Comparison of ENCODE assay signal across 9 cellular contexts in the genomic region with DNA sequence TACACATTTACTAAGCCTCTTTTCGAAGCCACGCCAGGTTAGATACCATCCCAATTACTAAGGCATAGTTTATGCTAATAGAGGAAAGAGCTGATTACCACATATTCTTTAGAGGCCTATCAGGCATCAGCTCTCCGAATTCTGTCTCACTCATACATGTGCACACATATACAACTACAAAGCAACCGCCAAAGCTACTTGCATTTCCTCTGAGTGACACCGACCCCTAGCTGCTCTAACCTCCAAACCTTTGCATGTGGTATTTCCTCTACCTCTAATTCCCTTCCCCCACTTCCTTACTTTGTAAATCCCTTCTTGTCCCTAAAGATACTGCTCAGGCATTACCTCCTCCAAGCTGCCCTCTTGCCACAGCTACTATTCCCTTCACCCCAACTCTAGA.
DNase-seq lines count a peak whose midpoint lies in the region; ATAC-seq, FAIRE-seq and TF ChIP-seq lines count a peak whose summit lies in the region.
"Had no signal": no experiment of that assay in that cellular context is flagged by ENCODE, and none has a peak within 500 bp of the region (broad histone marks: within the 10 kb centered on the region; RNA-seq: fewer than 3 reads in every experiment).

No MANE protein-coding gene starts in this region.

- TF ChIP-seq POLR2A in H54 (IDR thresholded peaks at IDR 0.05; ENCODE audit: low read depth, low read length): no peak

- DNase-seq in H54 (ENCODE audit: insufficient read length, low spot score): no peak
- DNase-seq in T follicular helper cell (ENCODE audit: low read depth): peak; percentile 28
- DNase-seq in central memory CD8-positive, alpha-beta T cell (ENCODE audit: low spot score in 2 of 2): peak; percentile 19 to 36
- DNase-seq in non-pigmented ciliary epithelial cell (ENCODE audit: low read depth): peak; percentile 43
- DNase-seq in MG63: no peak
- DNase-seq in germinal center (ENCODE audit: low spot score): no peak
- DNase-seq in DMS53 (lab: John Stamatoyannopoulos, UW): no peak
- no peak for DNase-seq in NCI-H446 treated with DMSO at 0.1 percent for 48 hours (lab: John Stamatoyannopoulos, UW)
- DNase-seq: Karpas-422 had no signal

- ATAC-seq in central memory CD8-positive, alpha-beta T cell (replicated peaks; ENCODE audit: extremely low read depth, poor library complexity, severe bottlenecking): peak; percentile 95

- H3K9me3 Mint-ChIP-seq in central memory CD8-positive, alpha-beta T cell: no peaks in the 10 kb centered on the region

- H3K27me3 ChIP-seq in MG63: no peaks in the 10 kb centered on the region

- H3K27me3 Mint-ChIP-seq in central memory CD8-positive, alpha-beta T cell: no peaks in the 10 kb centered on the region

- peaks cover 1% of the 10 kb centered on the region for H3K36me3 Mint-ChIP-seq in central memory CD8-positive, alpha-beta T cell (ENCODE audit: insufficient read depth)

- H3K4me1 Mint-ChIP-seq in central memory CD8-positive, alpha-beta T cell: peaks cover 22% of the 10 kb centered on the region

- H3K4me3 ChIP-seq in MG63: no peak overlapping the region

- H3K4me3 Mint-ChIP-seq in central memory CD8-positive, alpha-beta T cell: peak overlapping the region; percentile 5

- H3K9me3 ChIP-seq in MG63: no peaks in the 10 kb centered on the region

- FAIRE-seq in H54 (lab: Jason Lieb, UNC): peak; percentile 11

- H3K36me3 ChIP-seq in MG63: no peaks in the 10 kb centered on the region

- H3K27ac Mint-ChIP-seq in central memory CD8-positive, alpha-beta T cell (ENCODE audit: low read depth): no peak overlapping the region

Comparison
In these comparisons a context has a peak if more than half of its experiments do, and no peak if none do; other contexts are left out.
1. DNase-seq: peak in T follicular helper cell (single experiment), central memory CD8-positive, alpha-beta T cell (2 of 2) and non-pigmented ciliary epithelial cell (single experiment); none in H54 (single experiment), MG63 (single experiment), germinal center (single experiment), DMS53 (single experiment) and NCI-H446 treated with DMSO at 0.1 percent for 48 hours (single experiment).